24 cellular contexts compared by ENCODE assay signal in the genomic region with DNA sequence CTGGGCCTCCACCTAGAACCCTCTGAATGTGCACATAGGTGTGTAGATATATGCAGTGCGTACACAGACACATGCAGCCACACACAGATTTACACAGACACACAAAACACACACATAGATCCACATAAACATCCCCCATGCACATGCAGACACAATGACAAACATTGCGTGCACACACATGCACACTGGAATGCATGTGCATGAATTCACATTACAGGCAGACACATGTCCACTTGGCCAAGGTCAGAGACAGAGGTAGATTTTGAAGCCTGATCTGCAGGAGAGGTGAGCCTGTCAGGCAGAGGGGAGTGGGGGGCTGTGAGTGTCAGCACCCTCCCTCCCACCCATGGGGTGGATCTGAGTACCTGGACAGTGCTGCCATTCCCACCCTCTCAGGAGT.
"Had no signal": no experiment of that assay in that cellular context is flagged by ENCODE, and none has a peak within 500 bp of the region (broad histone marks: within the 10 kb centered on the region; RNA-seq: fewer than 3 reads in every experiment).

No MANE protein-coding gene starts in this region.

- DNase-seq: IMR-90, Karpas-422, KG1, MG63, NCI-H1092, NCI-H1105 treated with DMSO at 0.1 percent for 48 hours, NCI-H1417 treated with DMSO at 0.1 percent for 48 hours, NCI-H146, NCI-H1694 treated with DMSO at 0.1 percent for 48 hours, NCI-H1930, NCI-H2081, NCI-H2107, NCI-H2171, NCI-H226, NCI-H446, NCI-H510A, NCI-H524 treated with DMSO at 0.1 percent for 48 hours, NCI-H69, NCI-H774, SHP77 had no signal

- H3K9me3 ChIP-seq: MG63 had no signal

- FAIRE-seq: HepG2 had no signal

- H3K36me3 ChIP-seq: MG63 had no signal

- ATAC-seq: HepG2, Panc1, SK-N-SH treated with all-trans-retinoic acid at 6 μM for 48 hours had no signal

- H3K4me3 ChIP-seq: MG63 had no signal

- H3K27me3 ChIP-seq: MG63 had no signal

- H3K27ac ChIP-seq: RWPE1 had no signal
